ENCODE assay signal across 23 cellular contexts in the genomic region with DNA sequence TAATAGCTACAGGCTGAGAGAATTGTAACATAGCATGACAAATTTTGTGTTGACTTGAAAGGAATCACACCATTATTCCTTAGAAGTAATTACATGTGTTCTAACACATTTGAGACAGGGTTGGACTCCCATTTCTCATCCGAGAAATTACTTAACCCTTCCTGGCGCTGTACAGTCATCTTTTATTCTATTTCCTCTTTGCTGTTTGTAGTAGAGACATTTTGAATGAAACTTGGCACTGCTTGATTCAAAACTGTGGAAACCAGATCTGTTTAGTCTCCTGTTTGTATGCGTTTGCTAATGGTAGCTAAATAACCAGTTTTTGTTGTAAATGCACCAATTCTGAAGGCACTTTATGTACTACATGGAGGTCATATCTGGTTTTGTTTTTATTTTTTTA.
"Had no signal": no experiment of that assay in that cellular context is flagged by ENCODE, and none has a peak within 500 bp of the region (broad histone marks: within the 10 kb centered on the region; RNA-seq: fewer than 3 reads in every experiment).

No MANE protein-coding gene starts in this region.

- H3K9ac ChIP-seq: parathyroid adenoma had no signal

- H3K79me2 ChIP-seq: hepatocyte, parathyroid adenoma had no signal

- DNase-seq: cerebellar nuclear complex; dorsolateral prefrontal cortex; effector CD8-positive, alpha-beta T cell; esophagus squamous epithelium; foreskin keratinocyte; head of caudate nucleus; left colon; left ventricle myocardium superior; mesendoderm; naive thymus-derived CD4-positive, alpha-beta T cell; nephron progenitor cell; sigmoid colon; stimulated activated CD4-positive, alpha-beta T cell treated with anti-CD3 and anti-CD28 coated beads, Interleukin-4, amount 100 ng/mL, for 1 hour; stimulated activated CD8-positive, alpha-beta memory T cell treated with anti-CD3 and anti-CD28 coated beads, Interleukin-4, amount 100 ng/mL, for 48 hours; uterus had no signal

- H3K27ac ChIP-seq: dorsolateral prefrontal cortex, esophagus squamous epithelium, foreskin keratinocyte, hepatocyte, parathyroid adenoma, prostate gland, sigmoid colon, skin epidermis, tibial artery, upper lobe of left lung, uterus had no signal

- H3K4me2 ChIP-seq: hepatocyte had no signal

- H3K36me3 ChIP-seq: prostate gland, uterus had no signal

- H3K9me3 ChIP-seq: esophagus squamous epithelium, prostate gland, sigmoid colon, tibial artery, upper lobe of left lung, uterus had no signal

- H3K4me1 ChIP-seq: parathyroid adenoma, tibial artery, uterus had no signal

- ATAC-seq: foreskin keratinocyte; left colon; left ventricle myocardium superior; naive thymus-derived CD4-positive, alpha-beta T cell; stimulated activated memory B cell treated with anti-CD40 and anti-IgM and Interleukin-4, amounts not matched to agents 10 μg/mL and 1 μg/mL and 100 μg/mL, for 72 hours had no signal

- H3K27me3 ChIP-seq: dorsolateral prefrontal cortex, esophagus squamous epithelium, foreskin keratinocyte, hepatocyte, sigmoid colon, tibial artery, upper lobe of left lung, uterus had no signal

- H3K4me3 ChIP-seq: dorsolateral prefrontal cortex, esophagus squamous epithelium, hepatocyte, lung, prostate gland, sigmoid colon, skin epidermis, tibial artery, upper lobe of left lung, uterus had no signal

- H2AFZ ChIP-seq: hepatocyte, parathyroid adenoma had no signal
